Comparison of ENCODE assay signal across 25 cellular contexts in the genomic region with DNA sequence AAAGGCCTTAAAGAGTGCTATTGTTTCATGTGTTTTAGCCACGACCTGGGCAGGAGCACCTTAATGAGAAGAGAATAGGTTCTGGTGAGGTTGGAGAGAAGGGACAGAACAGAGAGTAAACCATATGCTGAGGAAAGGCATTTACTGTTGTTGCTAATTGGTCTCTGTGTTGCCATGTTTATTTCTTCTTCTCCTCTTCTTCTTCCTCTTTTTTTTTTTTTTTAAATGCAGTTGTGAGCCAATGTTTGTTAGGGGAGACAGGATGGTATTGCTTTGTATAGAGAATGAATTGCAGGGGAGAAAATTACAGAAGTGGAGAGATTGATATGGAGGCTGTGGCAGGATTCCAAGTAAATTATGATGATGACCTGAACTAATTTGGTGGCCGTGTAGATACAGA. TPM values are rescaled to one million over a fixed set of nuclear protein-coding genes. Genes with fewer than 3 reads are reported as not detected.
DNase-seq lines count a peak whose midpoint lies in the region; ATAC-seq, FAIRE-seq and TF ChIP-seq lines count a peak whose summit lies in the region.
"Had no signal": no experiment of that assay in that cellular context is flagged by ENCODE, and none has a peak within 500 bp of the region (broad histone marks: within the 10 kb centered on the region; RNA-seq: fewer than 3 reads in every experiment).

No MANE protein-coding gene starts in this region.

- no peak for ATAC-seq in A549
- no peak for ATAC-seq in HG03280 (IDR thresholded peaks at IDR 0.05; ENCODE audit: unreplicated experiment)
- ATAC-seq in HG03439 (IDR thresholded peaks at IDR 0.05; ENCODE audit: unreplicated experiment): no peak
- no peak for ATAC-seq in heart right ventricle
- ATAC-seq: activated T-helper 17 cell treated with anti-CD3 and anti-CD28 coated beads, Interleukin-2, amount 50 U/mL, for 72 hours; CD8-positive, alpha-beta T cell; sciatic nerve; stimulated activated naive CD8-positive, alpha-beta T cell treated with anti-CD3 and anti-CD28 coated beads, Interleukin-15, amount 100 ng/mL, for 72 hours had no signal

- TF ChIP-seq CTCF in A549 (IDR thresholded peaks at IDR 0.05) (no peak), HFFc6 (IDR thresholded peaks at IDR 0.05) (no peak), brain (conservative IDR thresholded peaks at IDR 0.05) (no peak), heart right ventricle (IDR thresholded peaks at IDR 0.05) (no peak)

- peak overlapping the region; percentile 65 to 81 for H3K27ac ChIP-seq in A549
- H3K27ac ChIP-seq in heart right ventricle: no peak overlapping the region
- H3K27ac ChIP-seq: esophagus muscularis mucosa, uterus had no signal

- H3K4me3 Mint-ChIP-seq in HFFc6 (peak overlapping the region; percentile 93), brain (peak overlapping the region; percentile 5 to 65 (median 40))
- H3K4me3 Mint-ChIP-seq: activated T-helper 17 cell treated with anti-CD3 and anti-CD28 coated beads, Interleukin-2, amount 50 U/mL, for 72 hours; CD8-positive, alpha-beta T cell; stimulated activated naive CD8-positive, alpha-beta T cell treated with anti-CD3 and anti-CD28 coated beads, Interleukin-15, amount 100 ng/mL, for 72 hours had no signal

- FAIRE-seq in A549 (lab: Jason Lieb, UNC): no peak

- H3K4me1 Mint-ChIP-seq in HFFc6 (ENCODE audit: low read depth): peaks cover 52% of the 10 kb centered on the region
- H3K4me1 Mint-ChIP-seq in brain: peaks cover 39% of the 10 kb centered on the region
- H3K4me1 Mint-ChIP-seq: activated T-helper 17 cell treated with anti-CD3 and anti-CD28 coated beads, Interleukin-2, amount 50 U/mL, for 72 hours had no signal

- peaks cover 49% of the 10 kb centered on the region for H3K4me1 ChIP-seq in A549
- peaks cover 0 to 18% (median 7%) of the 10 kb centered on the region in 9 donors for H3K4me1 ChIP-seq in heart right ventricle
- H3K4me1 ChIP-seq: uterus had no signal

- H3K36me3 Mint-ChIP-seq in HFFc6 (ENCODE audit: low read depth) (peaks cover 8% of the 10 kb centered on the region), brain (no peaks in the 10 kb centered on the region)
- H3K36me3 Mint-ChIP-seq: CD8-positive, alpha-beta T cell had no signal

- POLR2A ChIA-PET in A549 (lab: Yijun Ruan, JAX): no interaction called here

- intact Hi-C loops in heart right ventricle (cut with DNase I): no loop called here

- CTCF ChIA-PET in A549 (lab: Yijun Ruan, JAX): interaction anchor here (4.0 kb wide), 1 partner anchor 12 kb away, joined by 20 read pairs; no protein-coding TSS in a partner anchor

- H3K27ac Mint-ChIP-seq in HFFc6 (peak overlapping the region; percentile 58), brain (no peak overlapping the region)
- H3K27ac Mint-ChIP-seq: activated T-helper 17 cell treated with anti-CD3 and anti-CD28 coated beads, Interleukin-2, amount 50 U/mL, for 72 hours; CD8-positive, alpha-beta T cell; stimulated activated naive CD8-positive, alpha-beta T cell treated with anti-CD3 and anti-CD28 coated beads, Interleukin-15, amount 100 ng/mL, for 72 hours had no signal

- no peak for TF ChIP-seq EP300 in A549 (IDR thresholded peaks at IDR 0.05)

- no peak for TF ChIP-seq POLR2A in A549 (IDR thresholded peaks at IDR 0.05; ENCODE audit: low read length)

- 18% methylated on average over 2 of the region's 2 CpGs for WGBS in A549 (ENCODE audit: missing lambda C conversion rate)
- 48 to 69% methylated on average over 2 of the region's 2 CpGs for WGBS in heart right ventricle, 2 donors

- H3K9me3 Mint-ChIP-seq in HFFc6 (no peaks in the 10 kb centered on the region), brain (peaks cover 0 to 2% (median 0%) of the 10 kb centered on the region in 5 experiments)
- H3K9me3 Mint-ChIP-seq: activated T-helper 17 cell treated with anti-CD3 and anti-CD28 coated beads, Interleukin-2, amount 50 U/mL, for 72 hours; CD8-positive, alpha-beta T cell; stimulated activated naive CD8-positive, alpha-beta T cell treated with anti-CD3 and anti-CD28 coated beads, Interleukin-15, amount 100 ng/mL, for 72 hours had no signal

- H3K9me3 ChIP-seq in A549 (no peaks in the 10 kb centered on the region), heart right ventricle (no peaks in the 10 kb centered on the region)
- H3K9me3 ChIP-seq: esophagus muscularis mucosa, uterus had no signal

- no peak for DNase-seq in A549 (ENCODE audit: low read depth in 1 of 2, low spot score in 1 of 2)
- DNase-seq in HFFc6: no peak
- peak; percentile 41 to 46 for DNase-seq in NCI-H1930 (lab: John Stamatoyannopoulos, UW)
- no peak for DNase-seq in iPS-NIHi11 (ENCODE audit: low spot score)
- DNase-seq in heart right ventricle: no peak
- DNase-seq: CD8-positive, alpha-beta T cell; central memory CD4-positive, alpha-beta T cell; DND-41; effector CD4-positive, alpha-beta T cell; glutamatergic neuron; KG1; NCI-H1694; NCI-H446 treated with DMSO at 0.1 percent for 48 hours; SHP77 treated with DMSO at 0.1 percent for 48 hours; stimulated activated naive CD8-positive, alpha-beta T cell treated with anti-CD3 and anti-CD28 coated beads, Interleukin-15, amount 100 ng/mL, for 72 hours; T-helper 2 cell; uterus had no signal

- H3K4me2 ChIP-seq in A549: peak overlapping the region; percentile 76

- H3K4me3 ChIP-seq in A549 (peak overlapping the region; percentile 16; the same call in 1 of the 3 replicates), heart right ventricle (no peak overlapping the region)
- H3K4me3 ChIP-seq: esophagus muscularis mucosa, lung, uterus had no signal

- TF ChIP-seq RAD21 in A549 (conservative IDR thresholded peaks at IDR 0.05 in 1 of 2, IDR thresholded peaks at IDR 0.05 in 1 of 2): no peak

- H3K36me3 ChIP-seq in heart right ventricle: no peaks in the 10 kb centered on the region
- H3K36me3 ChIP-seq: esophagus muscularis mucosa, uterus had no signal

- H3K27me3 Mint-ChIP-seq in HFFc6 (ENCODE audit: insufficient read depth): no peaks in the 10 kb centered on the region; the same call in 1 of the 2 replicates
- H3K27me3 Mint-ChIP-seq in brain: peaks cover 37% of the 10 kb centered on the region

- peaks cover 0 to 27% (median 0%) of the 10 kb centered on the region in 7 donors for H3K27me3 ChIP-seq in heart right ventricle

TF ChIP-seq in A549, 52 proteins besides CTCF, POLR2A, EP300 and RAD21 (continues in another document):
- TF ChIP-seq CBX8 (IDR thresholded peaks at IDR 0.05): no peak
- TF ChIP-seq HDAC2 (IDR thresholded peaks at IDR 0.05): no peak
- TF ChIP-seq JUN (IDR thresholded peaks at IDR 0.05): no peak
- TF ChIP-seq, protein P1, sequence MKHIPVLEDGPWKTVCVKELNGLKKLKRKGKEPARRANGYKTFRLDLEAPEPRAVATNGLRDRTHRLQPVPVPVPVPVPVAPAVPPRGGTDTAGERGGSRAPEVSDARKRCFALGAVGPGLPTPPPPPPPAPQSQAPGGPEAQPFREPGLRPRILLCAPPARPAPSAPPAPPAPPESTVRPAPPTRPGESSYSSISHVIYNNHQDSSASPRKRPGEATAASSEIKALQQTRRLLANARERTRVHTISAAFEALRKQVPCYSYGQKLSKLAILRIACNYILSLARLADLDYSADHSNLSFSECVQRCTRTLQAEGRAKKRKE (CRISPR knock-in tag; IDR thresholded peaks at IDR 0.05; ENCODE audit: low read depth): no peak
- TF ChIP-seq, protein P2, sequence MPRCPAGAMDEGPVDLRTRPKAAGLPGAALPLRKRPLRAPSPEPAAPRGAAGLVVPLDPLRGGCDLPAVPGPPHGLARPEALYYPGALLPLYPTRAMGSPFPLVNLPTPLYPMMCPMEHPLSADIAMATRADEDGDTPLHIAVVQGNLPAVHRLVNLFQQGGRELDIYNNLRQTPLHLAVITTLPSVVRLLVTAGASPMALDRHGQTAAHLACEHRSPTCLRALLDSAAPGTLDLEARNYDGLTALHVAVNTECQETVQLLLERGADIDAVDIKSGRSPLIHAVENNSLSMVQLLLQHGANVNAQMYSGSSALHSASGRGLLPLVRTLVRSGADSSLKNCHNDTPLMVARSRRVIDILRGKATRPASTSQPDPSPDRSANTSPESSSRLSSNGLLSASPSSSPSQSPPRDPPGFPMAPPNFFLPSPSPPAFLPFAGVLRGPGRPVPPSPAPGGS (IDR thresholded peaks at IDR 0.05): no peak
- no peak for TF ChIP-seq GATA3 (IDR thresholded peaks at IDR 0.05; ENCODE audit: borderline replicate concordance)
- no peak for TF ChIP-seq CEBPB (IDR thresholded peaks at IDR 0.05)
- TF ChIP-seq PHF8 (IDR thresholded peaks at IDR 0.05; ENCODE audit: borderline replicate concordance, low read depth): no peak
- TF ChIP-seq EHF (CRISPR knock-in tag; IDR thresholded peaks at IDR 0.05): no peak
- TF ChIP-seq, protein P3, sequence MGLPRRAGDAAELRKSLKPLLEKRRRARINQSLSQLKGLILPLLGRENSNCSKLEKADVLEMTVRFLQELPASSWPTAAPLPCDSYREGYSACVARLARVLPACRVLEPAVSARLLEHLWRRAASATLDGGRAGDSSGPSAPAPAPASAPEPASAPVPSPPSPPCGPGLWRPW (IDR thresholded peaks at IDR 0.05): no peak
- no peak for TF ChIP-seq SMC3 (IDR thresholded peaks at IDR 0.05)
- TF ChIP-seq HOXB5 (CRISPR knock-in tag; IDR thresholded peaks at IDR 0.05): no peak
- no peak for TF ChIP-seq CHD4 (IDR thresholded peaks at IDR 0.05; ENCODE audit: borderline replicate concordance)
- no peak for TF ChIP-seq KDM5A (IDR thresholded peaks at IDR 0.05)
- no peak for TF ChIP-seq NFE2L2 (conservative IDR thresholded peaks at IDR 0.05; ENCODE audit: low read length)

RNA-seq across cellular contexts. Expression of a gene that starts 2.6 kb away (rescaled TPM):
- polyA plus RNA-seq in A549 (2011; rRNA removed): 19.6 and 23.6 TPM in 2 replicates
- polyA plus RNA-seq in A549 (2012; cell fraction: cytosol; rRNA removed): 3.1 and 3.4 TPM in 2 replicates
- polyA plus RNA-seq in A549 (2012; cell fraction: nucleus; rRNA removed): 4.4 and 7.2 TPM in 2 replicates
- 7.7 to 8.3 TPM (median 7.7 TPM) in 3 replicates for polyA plus RNA-seq in A549 (2017; fragmentation: RNase III; extraction: RNeasy Plus Mini Kit Qiagen cat#74134 plus additional on column Dnase treatment)
- polyA minus RNA-seq in A549 (2011; rRNA and poly(A)+ RNA removed): 72.4 and 73.5 TPM in 2 replicates
- total RNA-seq in HFFc6 (2021; fragmentation: NEBNext Ultra II Directional; extraction: Animal tissue kit (Norgen Biotek cat#: 25700)): 10 to 100 TPM; 41.1 to 66.1 (median 55.8) TPM
- 0.22 TPM for polyA plus RNA-seq in brain (ENCODE audit: insufficient read depth, low read depth, low replicate concordance)
- total RNA-seq in heart right ventricle: 1 to 10 TPM in 4 of 10 donors, under 1 TPM in 6; 0.32 to 2.9 (median 0.92) TPM
- under 1 TPM; 0.10 to 0.59 TPM for polyA plus RNA-seq in heart right ventricle
- total RNA-seq: activated T-helper 17 cell treated with anti-CD3 and anti-CD28 coated beads, Interleukin-2, amount 50 U/mL, for 72 hours; CD8-positive, alpha-beta T cell; OCI-LY7 had no signal

Comparison
In these comparisons a context has a peak if more than half of its experiments do, and no peak if none do; other contexts are left out.
1. DNase-seq: peak in NCI-H1930 (2 of 2); none in A549 (0 of 2), HFFc6 (single experiment), iPS-NIHi11 (single experiment) and heart right ventricle (0 of 2).
2. H3K27ac ChIP-seq: peak in A549 (2 of 2); none in heart right ventricle (0 of 10).